ENCODE assay signal across 39 cellular contexts in genomic region chr1:46509414-46509813, GRCh38. TPM values are rescaled to one million over a fixed set of nuclear protein-coding genes. Genes with fewer than 3 reads are reported as not detected.
"Had no signal": no experiment of that assay in that cellular context is flagged by ENCODE, and none has a peak within 500 bp of the region (broad histone marks: within the 10 kb centered on the region; RNA-seq: fewer than 3 reads in every experiment).

No MANE protein-coding gene starts in this region.

- H3K36me3 Mint-ChIP-seq: activated naive CD4-positive, alpha-beta T cell treated with anti-CD3 and anti-CD28 coated beads, Interleukin-2, amount 50 U/mL, for 24 hours; activated naive CD8-positive, alpha-beta T cell treated with anti-CD3 and anti-CD28 coated beads, Interleukin-2, amount 10 ng/mL, durations not matched to agents 7 days and 5 days had no signal

- H3K27ac ChIP-seq: ascending aorta, body of pancreas, breast epithelium, PC-9, RWPE1, SK-N-MC had no signal

- FAIRE-seq: RCC 7860 had no signal

- H3K27ac Mint-ChIP-seq: activated CD4-positive, alpha-beta T cell treated with anti-CD3 and anti-CD28 coated beads, Interleukin-2, amount 10 ng/mL, durations not matched to agents 24 days and 14 days; activated CD8-positive, alpha-beta T cell treated with anti-CD3 and anti-CD28 coated beads for 36 hours; activated naive CD4-positive, alpha-beta T cell treated with anti-CD3 and anti-CD28 coated beads, Interleukin-2, amount 50 U/mL, for 24 hours; activated naive CD8-positive, alpha-beta T cell treated with anti-CD3 and anti-CD28 coated beads, Interleukin-2, amount 10 ng/mL, durations not matched to agents 7 days and 5 days; activated T-cell treated with anti-CD3 and anti-CD28 coated beads, Interleukin-2, amount 50 U/mL, for 72 hours; activated T-helper 17 cell treated with anti-CD3 and anti-CD28 coated beads, Interleukin-2, amount 50 U/mL, for 72 hours had no signal

- H3K4me3 ChIP-seq: ascending aorta, body of pancreas, breast epithelium, MG63, PC-9, SK-N-MC had no signal

- H3K9me3 ChIP-seq: ascending aorta, body of pancreas, breast epithelium, MG63 had no signal

- H3K9me3 Mint-ChIP-seq: activated CD4-positive, alpha-beta T cell treated with anti-CD3 and anti-CD28 coated beads, Interleukin-2, amount 10 ng/mL, durations not matched to agents 24 days and 14 days; activated CD8-positive, alpha-beta T cell treated with anti-CD3 and anti-CD28 coated beads for 36 hours; activated naive CD4-positive, alpha-beta T cell treated with anti-CD3 and anti-CD28 coated beads, Interleukin-2, amount 50 U/mL, for 24 hours; activated naive CD8-positive, alpha-beta T cell treated with anti-CD3 and anti-CD28 coated beads, Interleukin-2, amount 10 ng/mL, durations not matched to agents 7 days and 5 days; activated T-cell treated with anti-CD3 and anti-CD28 coated beads, Interleukin-2, amount 50 U/mL, for 72 hours; activated T-helper 17 cell treated with anti-CD3 and anti-CD28 coated beads, Interleukin-2, amount 50 U/mL, for 72 hours had no signal

- H3K4me2 ChIP-seq: PC-9 had no signal

- H3K4me1 Mint-ChIP-seq: activated naive CD4-positive, alpha-beta T cell treated with anti-CD3 and anti-CD28 coated beads, Interleukin-2, amount 50 U/mL, for 24 hours had no signal

- H3K36me3 ChIP-seq: ascending aorta, breast epithelium, MG63 had no signal

- H2AFZ ChIP-seq: PC-9 had no signal

- H3K4me3 Mint-ChIP-seq: activated CD4-positive, alpha-beta T cell treated with anti-CD3 and anti-CD28 coated beads, Interleukin-2, amount 10 ng/mL, durations not matched to agents 24 days and 14 days; activated CD8-positive, alpha-beta T cell treated with anti-CD3 and anti-CD28 coated beads for 36 hours; activated naive CD4-positive, alpha-beta T cell treated with anti-CD3 and anti-CD28 coated beads, Interleukin-2, amount 50 U/mL, for 24 hours; activated naive CD8-positive, alpha-beta T cell treated with anti-CD3 and anti-CD28 coated beads, Interleukin-2, amount 10 ng/mL, durations not matched to agents 7 days and 5 days; activated T-cell treated with anti-CD3 and anti-CD28 coated beads, Interleukin-2, amount 50 U/mL, for 72 hours; activated T-helper 17 cell treated with anti-CD3 and anti-CD28 coated beads, Interleukin-2, amount 50 U/mL, for 72 hours had no signal

- H3K27me3 ChIP-seq: ascending aorta, body of pancreas, breast epithelium, MG63 had no signal

- H3K4me1 ChIP-seq: ascending aorta, body of pancreas, breast epithelium had no signal

- ATAC-seq: body of pancreas had no signal

- DNase-seq: activated CD4-positive, alpha-beta T cell treated with anti-CD3 and anti-CD28 coated beads, Interleukin-2, amount 10 ng/mL, durations not matched to agents 24 days and 14 days; activated CD4-positive, alpha-beta T cell treated with anti-CD3 and anti-CD28 coated beads, Interleukin-2, amount 50 U/mL, for 4 hours; activated CD8-positive, alpha-beta T cell treated with anti-CD3 and anti-CD28 coated beads for 36 hours; activated gamma-delta T cell; activated naive CD4-positive, alpha-beta T cell treated with Interleukin-2 at 50 U/mL for 16 hours; activated naive CD8-positive, alpha-beta T cell treated with anti-CD3 and anti-CD28 coated beads, Interleukin-2, amount 10 ng/mL, durations not matched to agents 7 days and 5 days; activated T-cell treated with anti-CD3 and anti-CD28 coated beads, Interleukin-2, amount 50 U/mL, for 1 hour; activated T-cell treated with anti-CD3 and anti-CD28 coated beads, Interleukin-2, amount 50 U/mL, for 72 hours; amygdala; body of pancreas; cerebellar nuclear complex; Kasumi-1; NCI-H1048; NCI-H1436 treated with DMSO at 0.1 percent for 48 hours; NCI-H187; NCI-H2029 treated with DMSO at 0.1 percent for 48 hours; NCI-H2107; NCI-H2171; NCI-H510A; NCI-H526; NCI-H748 treated with DMSO at 0.1 percent for 48 hours; NK-92 treated with Interleukin-12 subunit alpha and Interleukin-12 subunit beta, amount 100 ng/mL, for 24 hours; PC-9; T1000 had no signal

RNA-seq across cellular contexts. Expression of gene DMBX1, which starts 19.8 kb away (rescaled TPM):
- total RNA-seq: activated CD8-positive, alpha-beta memory T cell treated with anti-CD3 and anti-CD28 coated beads for 36 hours; ascending aorta; body of pancreas; breast epithelium; cardiac septum; OCI-LY7; Right ventricle myocardium superior; T-helper 1 cell treated with Interleukin-12 subunit alpha and Interleukin-12 subunit beta and Interleukin-4 antibody, amounts not matched to agents 30 ng/mL and 1 ng/mL, for 36 hours had no signal

RNA-seq across cellular contexts. Expression of gene KNCN, which starts 42.0 kb away (rescaled TPM):
- total RNA-seq: activated CD4-positive, alpha-beta T cell treated with anti-CD3 and anti-CD28 coated beads, Interleukin-2, amount 10 ng/mL, durations not matched to agents 24 days and 14 days; activated CD8-positive, alpha-beta memory T cell treated with anti-CD3 and anti-CD28 coated beads for 36 hours; activated CD8-positive, alpha-beta T cell treated with anti-CD3 and anti-CD28 coated beads for 36 hours; activated naive CD8-positive, alpha-beta T cell treated with anti-CD3 and anti-CD28 coated beads, Interleukin-2, amount 10 ng/mL, durations not matched to agents 7 days and 5 days; activated T-cell treated with anti-CD3 and anti-CD28 coated beads, Interleukin-2, amount 50 U/mL, for 72 hours; activated T-helper 17 cell treated with anti-CD3 and anti-CD28 coated beads, Interleukin-2, amount 50 U/mL, for 72 hours; ascending aorta; body of pancreas; breast epithelium; cardiac septum; OCI-LY7; PC-9; Right ventricle myocardium superior; T-helper 1 cell treated with Interleukin-12 subunit alpha and Interleukin-12 subunit beta and Interleukin-4 antibody, amounts not matched to agents 30 ng/mL and 1 ng/mL, for 36 hours; T-helper 2 cell treated with Interferon-gamma antibody and Interleukin-4, amounts not matched to agents 100 ng/mL and 5 ng/mL, for 36 hours had no signal
- polyA plus RNA-seq: adipose tissue had no signal
